11 cellular contexts compared by ENCODE assay signal in genomic region chr4:173917255-173917960, GRCh38.
DNase-seq lines count a peak whose midpoint lies in the region; ATAC-seq and TF ChIP-seq lines count a peak whose summit lies in the region.
"Had no signal": no experiment of that assay in that cellular context is flagged by ENCODE, and none has a peak within 500 bp of the region (broad histone marks: within the 10 kb centered on the region; RNA-seq: fewer than 3 reads in every experiment).

No MANE protein-coding gene starts in this region.

- no peaks in the 10 kb centered on the region for H3K27me3 Mint-ChIP-seq in endodermal cell (ENCODE audit: insufficient read depth)

- no peaks in the 10 kb centered on the region for H3K27me3 ChIP-seq in endodermal cell (ENCODE audit: control insufficient read depth, insufficient read depth, low read length, poor library complexity, severe bottlenecking)
- H3K27me3 ChIP-seq in tibial nerve: no peaks in the 10 kb centered on the region
- H3K27me3 ChIP-seq in adrenal gland: no peaks in the 10 kb centered on the region
- H3K27me3 ChIP-seq: upper lobe of left lung had no signal

- DNase-seq in M059J (ENCODE audit: low read depth) (peak; percentile 21), endodermal cell (no peak), islet precursor cell (peak; percentile 62), tibial nerve (ENCODE audit: low spot score in 2 of 2) (no peak), NCI-H226 (no peak), adrenal gland (no peak), NCI-H2107 treated with DMSO at 0.1 percent for 48 hours (lab: John Stamatoyannopoulos, UW; ENCODE audit: unreplicated experiment) (no peak)
- DNase-seq: NCI-H187 treated with DMSO at 0.1 percent for 48 hours, upper lobe of left lung had no signal

- no peak overlapping the region for H3K27ac Mint-ChIP-seq in endodermal cell

- peak overlapping the region; percentile 31 for H3K27ac ChIP-seq in endodermal cell (ENCODE audit: low read depth, low read length)
- H3K27ac ChIP-seq in tibial nerve: peak overlapping the region; percentile 14 to 81 (median 54)
- no peak overlapping the region for H3K27ac ChIP-seq in adrenal gland
- H3K27ac ChIP-seq: parathyroid adenoma, upper lobe of left lung had no signal

- H3K4me3 Mint-ChIP-seq in endodermal cell: no peak overlapping the region

- 60 to 83% methylated on average over 7 to 8 of the region's 8 CpGs for WGBS in endodermal cell (ENCODE audit: insufficient coverage in 1 of 2, insufficient read length in 1 of 2), 2 experiments
- whole genome bisulfite sequencing in tibial nerve, 2 donors: 21 to 34% methylated on average over 8 of the region's 8 CpGs
- 37 to 47% (median 44%) methylated on average over 8 of the region's 8 CpGs for WGBS in adrenal gland, 4 donors

- ATAC-seq in HG03045 (IDR thresholded peaks at IDR 0.05; ENCODE audit: unreplicated experiment): no peak

- intact Hi-C loops in adrenal gland (cut with DNase I): no loop called here

- no peak for TF ChIP-seq POLR2A in tibial nerve (IDR thresholded peaks at IDR 0.05)
- no peak for TF ChIP-seq POLR2A in adrenal gland (IDR thresholded peaks at IDR 0.05)

- H3K36me3 ChIP-seq in endodermal cell (ENCODE audit: control insufficient read depth, insufficient read depth, low read length): no peaks in the 10 kb centered on the region
- H3K36me3 ChIP-seq in tibial nerve: no peaks in the 10 kb centered on the region
- H3K36me3 ChIP-seq in adrenal gland (replicated peaks in 1 of 2): no peaks in the 10 kb centered on the region
- H3K36me3 ChIP-seq: upper lobe of left lung had no signal

- H3K9me3 ChIP-seq in endodermal cell (ENCODE audit: control insufficient read depth, low read length): no peaks in the 10 kb centered on the region
- no peaks in the 10 kb centered on the region for H3K9me3 ChIP-seq in tibial nerve
- no peaks in the 10 kb centered on the region for H3K9me3 ChIP-seq in adrenal gland (replicated peaks in 1 of 3)
- H3K9me3 ChIP-seq: upper lobe of left lung had no signal

- peak in 1 of 2 donors; percentile 91 for TF ChIP-seq EP300 in tibial nerve (IDR thresholded peaks at IDR 0.05)

- no peaks in the 10 kb centered on the region for H3K4me1 ChIP-seq in endodermal cell (ENCODE audit: control insufficient read depth, insufficient read depth, low read length)
- peaks cover 0 to 39% (median 5%) of the 10 kb centered on the region in 4 donors for H3K4me1 ChIP-seq in tibial nerve
- no peaks in the 10 kb centered on the region for H3K4me1 ChIP-seq in adrenal gland (replicated peaks in 1 of 2)
- H3K4me1 ChIP-seq: parathyroid adenoma, upper lobe of left lung had no signal

- no peak overlapping the region for H3K9ac ChIP-seq in endodermal cell (ENCODE audit: extremely low read depth, low read length, poor library complexity, severe bottlenecking)
- H3K9ac ChIP-seq: parathyroid adenoma had no signal

- H3K4me1 Mint-ChIP-seq in endodermal cell: peaks cover 10% of the 10 kb centered on the region

- no peak overlapping the region for H3K4me3 ChIP-seq in endodermal cell (ENCODE audit: low read length)
- H3K4me3 ChIP-seq in tibial nerve: no peak overlapping the region
- H3K4me3 ChIP-seq in adrenal gland: no peak overlapping the region
- H3K4me3 ChIP-seq: upper lobe of left lung had no signal

- peaks cover 6% of the 10 kb centered on the region for H3K9me3 Mint-ChIP-seq in endodermal cell

- TF ChIP-seq CTCF in endodermal cell (conservative IDR thresholded peaks at IDR 0.05) (no peak), tibial nerve (IDR thresholded peaks at IDR 0.05) (no peak), adrenal gland (IDR thresholded peaks at IDR 0.05) (no peak)

- no peaks in the 10 kb centered on the region for H3K36me3 Mint-ChIP-seq in endodermal cell (ENCODE audit: low read depth)

Comparison
In these comparisons a context has a peak if more than half of its experiments do, and no peak if none do; other contexts are left out.
1. DNase-seq: peak in M059J (single experiment) and islet precursor cell (single experiment); none in endodermal cell (single experiment), tibial nerve (0 of 2), NCI-H226 (single experiment), adrenal gland (0 of 7) and NCI-H2107 treated with DMSO at 0.1 percent for 48 hours (single experiment).
2. H3K27ac ChIP-seq: peak in endodermal cell (single experiment) and tibial nerve (4 of 4); none in adrenal gland (0 of 5).